In genomic region chr16:72602499-72602898, GRCh38 we compare ENCODE assay signal across 9 cellular contexts.
"Had no signal": no experiment of that assay in that cellular context is flagged by ENCODE, and none has a peak within 500 bp of the region (broad histone marks: within the 10 kb centered on the region; RNA-seq: fewer than 3 reads in every experiment).

No MANE protein-coding gene starts in this region.

- H3K4me2 ChIP-seq: GM23338 had no signal

- FAIRE-seq: H1, H54, HTR-8/SVneo, K562 had no signal

- H2AFZ ChIP-seq: GM23338 had no signal

- DNase-seq: H9, HCEC 1CT, IMR-90, KG1 had no signal

- H3K4me3 ChIP-seq: GM23338, K562 had no signal
